In genomic region chr10:133379152-133379800, GRCh38 we compare ENCODE assay signal across 8 cellular contexts. TPM values are rescaled to one million over a fixed set of nuclear protein-coding genes. Genes with fewer than 3 reads are reported as not detected.
DNase-seq lines count a peak whose midpoint lies in the region; ATAC-seq and TF ChIP-seq lines count a peak whose summit lies in the region.

TSS of gene PAOX (plus strand) at chr10:133379262. CDS start at chr10:133379317, 55 bp downstream.

- intact Hi-C loops in left cardiac atrium (cut with DNase I) (no loop called here), posterior vena cava (cut with DNase I) (no loop called here)

- DNase-seq in RWPE1 (ENCODE audit: low spot score) (peak; percentile 69), amniotic epithelial cell (ENCODE audit: low read depth) (peak; percentile 51), left cardiac atrium (peak; percentile 79), posterior vena cava (ENCODE audit: low spot score) (peak; percentile 90), GF-D8 (lab: John Stamatoyannopoulos, UW) (no peak)

- CTCF ChIA-PET in RWPE1 (lab: Yijun Ruan, JAX), result interaction anchor here (0.6 kb wide), 2 partner anchors 10 to 50 kb away, joined by 3 read pairs; no protein-coding TSS in a partner anchor

- TF ChIP-seq CTCF in 22Rv1 (IDR thresholded peaks at IDR 0.05) (no peak), RWPE1 (conservative IDR thresholded peaks at IDR 0.05; ENCODE audit: low read depth) (no peak)

- H3K27ac ChIP-seq in 22Rv1 (peak within 1 kb of the TSS; percentile 87), RWPE1 (peak within 1 kb of the TSS; percentile 79)

- ATAC-seq in GM18517 (IDR thresholded peaks at IDR 0.05; ENCODE audit: unreplicated experiment) (peak; percentile 46), HG02943 (IDR thresholded peaks at IDR 0.05; ENCODE audit: low read depth, unreplicated experiment) (peak; percentile 46), left cardiac atrium (peak; percentile 72 to 73)

- POLR2A ChIA-PET in RWPE1 (lab: Yijun Ruan, JAX; ENCODE audit: low non-redundant PET), result no interaction called here

RNA-seq across cellular contexts. Expression of gene PAOX, which starts in this region (rescaled TPM):
- total RNA-seq in left cardiac atrium, result 1 to 10 TPM; 2.9 TPM
- total RNA-seq in posterior vena cava, result 1 to 10 TPM; 2.8 to 3.5 TPM
